In the genomic region with DNA sequence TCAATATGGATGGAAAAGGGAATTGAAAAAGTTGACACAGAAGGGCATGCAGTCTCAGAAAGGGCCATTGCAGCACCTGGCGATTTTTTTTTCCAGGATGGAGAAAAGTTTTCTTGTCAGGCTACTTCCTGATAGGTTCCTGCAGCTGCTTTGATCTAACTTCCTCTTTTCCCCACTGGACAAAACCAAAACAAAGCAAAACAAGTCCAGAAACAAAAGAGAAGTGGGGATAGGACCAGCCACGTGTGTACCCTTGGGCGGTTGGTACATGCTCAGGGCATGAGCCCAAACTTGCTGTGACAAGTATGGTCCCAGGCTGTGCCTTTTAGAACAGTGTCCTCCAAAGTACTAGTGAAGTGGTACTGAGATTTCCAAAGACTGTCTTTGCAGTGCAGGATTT, we compare ENCODE assay signal across 12 cellular contexts.
DNase-seq lines count a peak whose midpoint lies in the region; ATAC-seq, FAIRE-seq and TF ChIP-seq lines count a peak whose summit lies in the region.
"Had no signal": no experiment of that assay in that cellular context is flagged by ENCODE, and none has a peak within 500 bp of the region (broad histone marks: within the 10 kb centered on the region; RNA-seq: fewer than 3 reads in every experiment).

No MANE protein-coding gene starts in this region.

- in situ Hi-C loops in HepG2 (cut with HindIII; ENCODE audit: extremely low pct_ligation_motif_present, low pct_unique_long_range_greater_than_20kb) = no loop called here

- H3K9me3 ChIP-seq in right lobe of liver = no peaks in the 10 kb centered on the region
- no peaks in the 10 kb centered on the region for H3K9me3 ChIP-seq in HepG2 (ENCODE audit: low read length)
- no peaks in the 10 kb centered on the region for H3K9me3 ChIP-seq in hepatocyte (ENCODE audit: low read depth)
- H3K9me3 ChIP-seq: MG63 had no signal

- TF ChIP-seq POLR2A in right lobe of liver (IDR thresholded peaks at IDR 0.05) (no peak), HepG2 (IDR thresholded peaks at IDR 0.05; ENCODE audit: insufficient read depth in 1 of 2, low read depth in 2 of 2, low read length in 2 of 2) (no peak)

- H3K36me3 ChIP-seq in right lobe of liver = no peaks in the 10 kb centered on the region
- no peaks in the 10 kb centered on the region for H3K36me3 ChIP-seq in HepG2 (replicated peaks in 1 of 2; ENCODE audit: control insufficient read depth in 1 of 2, insufficient read depth in 2 of 2, low read length in 2 of 2)
- H3K36me3 ChIP-seq in hepatocyte (replicated peaks; ENCODE audit: insufficient read depth, low read depth) = no peaks in the 10 kb centered on the region
- H3K36me3 ChIP-seq: MG63 had no signal

- TF ChIP-seq RAD21 in HepG2 (CRISPR knock-in tag; IDR thresholded peaks at IDR 0.05) = no peak

- CTCF ChIA-PET in HepG2 (lab: Yijun Ruan, JAX; ENCODE audit: low intra/inter-chr PET ratio, low total read pairs) = no interaction called here

- TF ChIP-seq CTCF in right lobe of liver (IDR thresholded peaks at IDR 0.05) (no peak), HepG2 (CRISPR knock-in tag; IDR thresholded peaks at IDR 0.05) (no peak), hepatocyte (IDR thresholded peaks at IDR 0.05; ENCODE audit: poor library complexity) (no peak)

- ATAC-seq in right lobe of liver (peak in 3 of 4 donors; percentile 16 to 25 (median 18)), HepG2 (no peak), left ventricle myocardium superior (peak; percentile 78), GM18870 (IDR thresholded peaks at IDR 0.05; ENCODE audit: unreplicated experiment) (no peak)

- POLR2A ChIA-PET in HepG2 (lab: Yijun Ruan, JAX) = no interaction called here

- H3K27ac ChIP-seq in right lobe of liver (no peak overlapping the region), HepG2 (ENCODE audit: extremely low read length, insufficient read depth, low read length) (no peak overlapping the region), hepatocyte (no peak overlapping the region)

- no peak overlapping the region for H3K9ac ChIP-seq in HepG2 (ENCODE audit: insufficient read depth, low read depth, low read length)

- intact Hi-C loops in right lobe of liver (cut with DNase I) = no loop called here
- intact Hi-C loops in HepG2 (cut with micrococcal nuclease; ENCODE audit: unreplicated experiment) = no loop called here
- intact Hi-C loops in left ventricle myocardium superior (cut with micrococcal nuclease) = no loop called here

- 34% methylated on average over 3 of the region's 3 CpGs for WGBS in right lobe of liver (ENCODE audit: insufficient coverage, low coverage, low lambda C conversion rate, missing lambda C conversion rate)
- 7% methylated on average over 3 of the region's 3 CpGs for WGBS in HepG2 (ENCODE audit: low lambda C conversion rate)
- 84% methylated on average over 3 of the region's 3 CpGs for WGBS in hepatocyte (ENCODE audit: low lambda C conversion rate, missing lambda C conversion rate)

- H3K4me2 ChIP-seq in HepG2 (ENCODE audit: low read depth, low read length) (no peak overlapping the region), hepatocyte (no peak overlapping the region)

- no peaks in the 10 kb centered on the region for H3K79me2 ChIP-seq in HepG2 (ENCODE audit: insufficient read depth, low read length)
- no peaks in the 10 kb centered on the region for H3K79me2 ChIP-seq in hepatocyte

- DNase-seq in right lobe of liver = no peak
- no peak for DNase-seq in HepG2 (ENCODE audit: low spot score)
- DNase-seq in RPMI8226 = peak; percentile 72
- DNase-seq in left ventricle myocardium superior = no peak
- no peak for DNase-seq in hepatocyte (ENCODE audit: low spot score)
- DNase-seq in effector CD8-positive, alpha-beta T cell (lab: John Stamatoyannopoulos, UW) = no peak
- no peak for DNase-seq in stimulated activated CD4-positive, alpha-beta T cell treated with anti-CD3 and anti-CD28 coated beads, Interleukin-15, amount 100 ng/mL, for 24 hours
- DNase-seq: activated CD4-positive, alpha-beta T cell treated with anti-CD3 and anti-CD28 coated beads, Interleukin-2, amount 50 U/mL, for 1 hour; MG63; NCI-H226 had no signal

- no peak overlapping the region for H3K4me3 ChIP-seq in right lobe of liver
- H3K4me3 ChIP-seq in HepG2 (replicated peaks in 1 of 3; ENCODE audit: insufficient read depth in 1 of 3, low read depth in 2 of 3, low read length in 3 of 3) = no peak overlapping the region
- H3K4me3 ChIP-seq in hepatocyte = no peak overlapping the region
- H3K4me3 ChIP-seq: MG63 had no signal

- H3K4me1 ChIP-seq in right lobe of liver (no peaks in the 10 kb centered on the region), HepG2 (ENCODE audit: insufficient read depth, low read length) (no peaks in the 10 kb centered on the region), hepatocyte (ENCODE audit: insufficient read depth) (no peaks in the 10 kb centered on the region)

- FAIRE-seq in HepG2 (lab: Jason Lieb, UNC) = no peak
- FAIRE-seq: D721Med had no signal

- H3K27me3 ChIP-seq in right lobe of liver (no peaks in the 10 kb centered on the region), HepG2 (ENCODE audit: control insufficient read depth in 1 of 2, insufficient read depth in 2 of 2, low read length in 2 of 2) (peaks cover 1 to 12% of the 10 kb centered on the region in 2 experiments; a peak in 1 of 5 replicates), hepatocyte (no peaks in the 10 kb centered on the region)
- H3K27me3 ChIP-seq: MG63 had no signal

- TF ChIP-seq EP300 in HepG2 (IDR thresholded peaks at IDR 0.05; ENCODE audit: low read depth in 2 of 2, low read length in 2 of 2) (no peak), HepG2 (CRISPR knock-in tag; IDR thresholded peaks at IDR 0.05; ENCODE audit: borderline replicate concordance) (no peak)

- H3K9me2 ChIP-seq in hepatocyte (replicated peaks; ENCODE audit: insufficient read depth) = no peaks in the 10 kb centered on the region

- BruUV-seq in HepG2 (replicated peaks; lab: Mats Ljungman, UMichigan) = no TSS peak

- H4K20me1 ChIP-seq in HepG2 (ENCODE audit: insufficient read depth, low read length) (no peaks in the 10 kb centered on the region), hepatocyte (ENCODE audit: insufficient read depth, poor library complexity, severe bottlenecking) (no peaks in the 10 kb centered on the region)

- H2AFZ ChIP-seq in HepG2 (ENCODE audit: low read length) = no peak overlapping the region
- no peak overlapping the region for H2AFZ ChIP-seq in hepatocyte

TF ChIP-seq in HepG2, 621 proteins besides CTCF, POLR2A, EP300 and RAD21:
- no peak for TF ChIP-seq DNMT3B (CRISPR knock-in tag; conservative IDR thresholded peaks at IDR 0.05)
- TF ChIP-seq ZNF256 (CRISPR knock-in tag; conservative IDR thresholded peaks at IDR 0.05) = no peak
- TF ChIP-seq, protein P1, sequence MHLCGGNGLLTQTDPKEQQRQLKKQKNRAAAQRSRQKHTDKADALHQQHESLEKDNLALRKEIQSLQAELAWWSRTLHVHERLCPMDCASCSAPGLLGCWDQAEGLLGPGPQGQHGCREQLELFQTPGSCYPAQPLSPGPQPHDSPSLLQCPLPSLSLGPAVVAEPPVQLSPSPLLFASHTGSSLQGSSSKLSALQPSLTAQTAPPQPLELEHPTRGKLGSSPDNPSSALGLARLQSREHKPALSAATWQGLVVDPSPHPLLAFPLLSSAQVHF (CRISPR knock-in tag; IDR thresholded peaks at IDR 0.05) = no peak
- no peak for TF ChIP-seq ZNF766 (CRISPR knock-in tag; IDR thresholded peaks at IDR 0.05; ENCODE audit: borderline replicate concordance)
- TF ChIP-seq, protein P2, sequence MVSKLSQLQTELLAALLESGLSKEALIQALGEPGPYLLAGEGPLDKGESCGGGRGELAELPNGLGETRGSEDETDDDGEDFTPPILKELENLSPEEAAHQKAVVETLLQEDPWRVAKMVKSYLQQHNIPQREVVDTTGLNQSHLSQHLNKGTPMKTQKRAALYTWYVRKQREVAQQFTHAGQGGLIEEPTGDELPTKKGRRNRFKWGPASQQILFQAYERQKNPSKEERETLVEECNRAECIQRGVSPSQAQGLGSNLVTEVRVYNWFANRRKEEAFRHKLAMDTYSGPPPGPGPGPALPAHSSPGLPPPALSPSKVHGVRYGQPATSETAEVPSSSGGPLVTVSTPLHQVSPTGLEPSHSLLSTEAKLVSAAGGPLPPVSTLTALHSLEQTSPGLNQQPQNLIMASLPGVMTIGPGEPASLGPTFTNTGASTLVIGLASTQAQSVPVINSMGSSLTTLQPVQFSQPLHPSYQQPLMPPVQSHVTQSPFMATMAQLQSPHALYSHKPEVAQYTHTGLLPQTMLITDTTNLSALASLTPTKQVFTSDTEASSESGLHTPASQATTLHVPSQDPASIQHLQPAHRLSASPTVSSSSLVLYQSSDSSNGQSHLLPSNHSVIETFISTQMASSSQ (IDR thresholded peaks at IDR 0.05; ENCODE audit: low read depth) = no peak
- TF ChIP-seq, protein P2 (CRISPR knock-in tag; IDR thresholded peaks at IDR 0.05; ENCODE audit: borderline replicate concordance) = no peak
- TF ChIP-seq, protein P3, sequence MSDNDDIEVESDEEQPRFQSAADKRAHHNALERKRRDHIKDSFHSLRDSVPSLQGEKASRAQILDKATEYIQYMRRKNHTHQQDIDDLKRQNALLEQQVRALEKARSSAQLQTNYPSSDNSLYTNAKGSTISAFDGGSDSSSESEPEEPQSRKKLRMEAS (IDR thresholded peaks at IDR 0.05) = no peak

Comparison
In these comparisons a context has a peak if more than half of its experiments do, and no peak if none do; other contexts are left out.
1. ATAC-seq: peak in right lobe of liver (3 of 4) and left ventricle myocardium superior (single experiment); none in HepG2 (single experiment) and GM18870 (single experiment).